In genomic region chr13:82720961-82721360, GRCh38 we compare ENCODE assay signal across 28 cellular contexts.
"Had no signal": no experiment of that assay in that cellular context is flagged by ENCODE, and none has a peak within 500 bp of the region (broad histone marks: within the 10 kb centered on the region; RNA-seq: fewer than 3 reads in every experiment).

No MANE protein-coding gene starts in this region.

- H3K4me3 ChIP-seq: colonic mucosa, coronary artery, dorsolateral prefrontal cortex, esophagus muscularis mucosa, gastrocnemius medialis, gastroesophageal sphincter, heart left ventricle, heart right ventricle, hepatocyte had no signal

- H3K27me3 ChIP-seq: colonic mucosa, dorsolateral prefrontal cortex, esophagus muscularis mucosa, foreskin keratinocyte, gastrocnemius medialis, gastroesophageal sphincter, heart left ventricle, heart right ventricle, hepatocyte had no signal

- H2AFZ ChIP-seq: hepatocyte had no signal

- DNase-seq: colonic mucosa; cortex of kidney; dermis blood vessel endothelial cell; dorsolateral prefrontal cortex; effector CD4-positive, alpha-beta T cell; effector CD8-positive, alpha-beta T cell; effector memory CD4-positive, alpha-beta T cell; effector memory CD8-positive, alpha-beta T cell; endodermal cell; erythroblast; foreskin fibroblast; foreskin keratinocyte; foreskin melanocyte; gastrocnemius medialis; glutamatergic neuron; head of caudate nucleus; heart right ventricle had no signal

- H3K36me3 ChIP-seq: colonic mucosa, esophagus muscularis mucosa, gastrocnemius medialis, gastroesophageal sphincter, heart left ventricle, heart right ventricle had no signal

- FAIRE-seq: colon, endometrium, endothelial cell of umbilical vein, frontal cortex had no signal

- H3K27ac ChIP-seq: colonic mucosa, coronary artery, dorsolateral prefrontal cortex, epithelial cell of prostate, esophagus muscularis mucosa, foreskin keratinocyte, gastrocnemius medialis, gastroesophageal sphincter, heart left ventricle, heart right ventricle, hepatocyte had no signal

- H3K4me2 ChIP-seq: hepatocyte had no signal

- H3K79me2 ChIP-seq: hepatocyte had no signal

- H3K4me1 ChIP-seq: colonic mucosa, esophagus muscularis mucosa, gastrocnemius medialis, gastroesophageal sphincter, heart left ventricle, heart right ventricle had no signal

- ATAC-seq: effector memory CD8-positive, alpha-beta T cell; esophagus mucosa; foreskin keratinocyte; gastrocnemius medialis; gastroesophageal sphincter; heart left ventricle had no signal

- H3K9me3 ChIP-seq: colonic mucosa, esophagus muscularis mucosa, gastrocnemius medialis, gastroesophageal sphincter, heart left ventricle, heart right ventricle had no signal
